ENCODE assay signal across 1 cellular context in the genomic region with DNA sequence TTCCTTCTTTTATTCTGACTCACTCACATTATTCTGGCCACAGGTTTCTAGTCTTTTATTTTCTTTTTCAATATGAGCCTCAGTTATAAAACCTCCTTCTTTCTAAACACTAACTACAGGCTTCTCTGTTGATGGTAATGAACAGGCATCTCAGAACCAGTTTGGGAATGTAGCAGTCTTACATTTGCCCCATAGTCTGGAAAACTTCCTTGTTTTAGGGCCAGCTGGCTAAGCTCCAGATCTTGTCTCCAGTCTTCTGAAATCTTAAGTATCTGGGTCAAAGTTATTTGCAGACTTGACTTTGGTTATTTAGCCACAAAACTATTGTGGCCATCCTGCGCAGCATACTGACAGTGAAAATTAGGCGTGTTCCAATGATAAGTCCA.
TF ChIP-seq lines count a peak whose summit lies in the region.

No MANE protein-coding gene starts in this region.

TF ChIP-seq in WTC11, 78 proteins besides CTCF, POLR2A, EP300 and RAD21 (continued from another document):
- TF ChIP-seq, protein P1, sequence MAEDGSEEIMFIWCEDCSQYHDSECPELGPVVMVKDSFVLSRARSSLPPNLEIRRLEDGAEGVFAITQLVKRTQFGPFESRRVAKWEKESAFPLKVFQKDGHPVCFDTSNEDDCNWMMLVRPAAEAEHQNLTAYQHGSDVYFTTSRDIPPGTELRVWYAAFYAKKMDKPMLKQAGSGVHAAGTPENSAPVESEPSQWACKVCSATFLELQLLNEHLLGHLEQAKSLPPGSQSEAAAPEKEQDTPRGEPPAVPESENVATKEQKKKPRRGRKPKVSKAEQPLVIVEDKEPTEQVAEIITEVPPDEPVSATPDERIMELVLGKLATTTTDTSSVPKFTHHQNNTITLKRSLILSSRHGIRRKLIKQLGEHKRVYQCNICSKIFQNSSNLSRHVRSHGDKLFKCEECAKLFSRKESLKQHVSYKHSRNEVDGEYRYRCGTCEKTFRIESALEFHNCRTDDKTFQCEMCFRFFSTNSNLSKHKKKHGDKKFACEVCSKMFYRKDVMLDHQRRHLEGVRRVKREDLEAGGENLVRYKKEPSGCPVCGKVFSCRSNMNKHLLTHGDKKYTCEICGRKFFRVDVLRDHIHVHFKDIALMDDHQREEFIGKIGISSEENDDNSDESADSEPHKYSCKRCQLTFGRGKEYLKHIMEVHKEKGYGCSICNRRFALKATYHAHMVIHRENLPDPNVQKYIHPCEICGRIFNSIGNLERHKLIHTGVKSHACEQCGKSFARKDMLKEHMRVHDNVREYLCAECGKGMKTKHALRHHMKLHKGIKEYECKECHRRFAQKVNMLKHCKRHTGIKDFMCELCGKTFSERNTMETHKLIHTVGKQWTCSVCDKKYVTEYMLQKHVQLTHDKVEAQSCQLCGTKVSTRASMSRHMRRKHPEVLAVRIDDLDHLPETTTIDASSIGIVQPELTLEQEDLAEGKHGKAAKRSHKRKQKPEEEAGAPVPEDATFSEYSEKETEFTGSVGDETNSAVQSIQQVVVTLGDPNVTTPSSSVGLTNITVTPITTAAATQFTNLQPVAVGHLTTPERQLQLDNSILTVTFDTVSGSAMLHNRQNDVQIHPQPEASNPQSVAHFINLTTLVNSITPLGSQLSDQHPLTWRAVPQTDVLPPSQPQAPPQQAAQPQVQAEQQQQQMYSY (CRISPR knock-in tag; IDR thresholded peaks at IDR 0.05) = no peak
- TF ChIP-seq, protein P2, sequence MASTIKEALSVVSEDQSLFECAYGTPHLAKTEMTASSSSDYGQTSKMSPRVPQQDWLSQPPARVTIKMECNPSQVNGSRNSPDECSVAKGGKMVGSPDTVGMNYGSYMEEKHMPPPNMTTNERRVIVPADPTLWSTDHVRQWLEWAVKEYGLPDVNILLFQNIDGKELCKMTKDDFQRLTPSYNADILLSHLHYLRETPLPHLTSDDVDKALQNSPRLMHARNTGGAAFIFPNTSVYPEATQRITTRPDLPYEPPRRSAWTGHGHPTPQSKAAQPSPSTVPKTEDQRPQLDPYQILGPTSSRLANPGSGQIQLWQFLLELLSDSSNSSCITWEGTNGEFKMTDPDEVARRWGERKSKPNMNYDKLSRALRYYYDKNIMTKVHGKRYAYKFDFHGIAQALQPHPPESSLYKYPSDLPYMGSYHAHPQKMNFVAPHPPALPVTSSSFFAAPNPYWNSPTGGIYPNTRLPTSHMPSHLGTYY (CRISPR knock-in tag; IDR thresholded peaks at IDR 0.05) = no peak
- TF ChIP-seq CDX4 (CRISPR knock-in tag; IDR thresholded peaks at IDR 0.05; ENCODE audit: borderline replicate concordance) = no peak
- no peak for TF ChIP-seq JAZF1 (CRISPR knock-in tag; IDR thresholded peaks at IDR 0.05)
